Comparison of ENCODE assay signal across 30 cellular contexts in the genomic region with DNA sequence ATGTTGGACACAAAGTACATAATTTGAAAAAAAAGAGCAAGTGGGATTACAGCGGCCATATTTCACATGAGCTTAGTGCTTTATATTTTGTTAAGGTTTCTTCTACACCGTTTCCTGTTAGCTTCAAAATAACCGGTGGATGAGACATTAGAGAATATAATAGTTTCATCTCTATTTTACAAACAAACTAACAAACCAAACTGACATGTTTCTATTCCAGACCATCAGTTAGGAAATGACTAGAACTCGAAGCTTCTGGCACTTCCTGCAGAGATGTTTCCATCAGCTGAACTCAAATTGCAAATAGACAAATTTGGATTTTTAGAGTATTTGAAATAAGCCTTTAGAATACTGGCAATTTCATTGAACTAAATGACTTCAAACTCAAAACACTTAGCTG.
"Had no signal": no experiment of that assay in that cellular context is flagged by ENCODE, and none has a peak within 500 bp of the region (broad histone marks: within the 10 kb centered on the region; RNA-seq: fewer than 3 reads in every experiment).

No MANE protein-coding gene starts in this region.

- H3K9ac ChIP-seq: neural progenitor cell, parathyroid adenoma had no signal

- H3K4me3 ChIP-seq: neural progenitor cell, ovary, psoas muscle, right lobe of liver, sigmoid colon, suprapubic skin, thoracic aorta, thyroid gland, tibial nerve, upper lobe of left lung, vagina had no signal

- H3K27me3 Mint-ChIP-seq: stimulated activated memory B cell treated with anti-CD40 and anti-IgM and Interleukin-4, amounts not matched to agents 10 μg/mL and 1 μg/mL and 100 μg/mL, for 72 hours; stimulated activated naive CD8-positive, alpha-beta T cell treated with anti-CD3 and anti-CD28 coated beads, Interleukin-15, amount 100 ng/mL, for 72 hours had no signal

- H3K4me1 Mint-ChIP-seq: natural killer cell; nephron; neural progenitor cell; stimulated activated naive CD8-positive, alpha-beta T cell treated with anti-CD3 and anti-CD28 coated beads, Interleukin-15, amount 100 ng/mL, for 72 hours had no signal

- H3K4me3 Mint-ChIP-seq: natural killer cell; nephron; neural progenitor cell; stimulated activated memory B cell treated with anti-CD40 and anti-IgM and Interleukin-4, amounts not matched to agents 10 μg/mL and 1 μg/mL and 100 μg/mL, for 72 hours; stimulated activated naive CD8-positive, alpha-beta T cell treated with anti-CD3 and anti-CD28 coated beads, Interleukin-15, amount 100 ng/mL, for 72 hours had no signal

- H3K36me3 Mint-ChIP-seq: natural killer cell; neural progenitor cell; stimulated activated memory B cell treated with anti-CD40 and anti-IgM and Interleukin-4, amounts not matched to agents 10 μg/mL and 1 μg/mL and 100 μg/mL, for 72 hours had no signal

- H3K9me3 Mint-ChIP-seq: nephron, neural progenitor cell had no signal

- H3K9me3 ChIP-seq: ovary, psoas muscle, right lobe of liver, sigmoid colon, suprapubic skin, thoracic aorta, thyroid gland, tibial nerve, upper lobe of left lung, vagina had no signal

- DNase-seq: natural killer cell; occipital lobe; ovary; posterior cingulate gyrus; psoas muscle; right cardiac atrium; right lobe of liver; sigmoid colon; small intestine; stimulated activated CD4-positive, alpha-beta T cell treated with anti-CD3 and anti-CD28 coated beads, Interleukin-15, amount 100 ng/mL, for 24 hours; stimulated activated CD4-positive, alpha-beta T cell treated with anti-CD3 and anti-CD28 coated beads, Interleukin-2, amount 100 ng/mL, for 24 hours; stimulated activated CD4-positive, alpha-beta T cell treated with anti-CD3 and anti-CD28 coated beads, Interleukin-2, amount 100 ng/mL, for 48 hours; stimulated activated CD4-positive, alpha-beta T cell treated with anti-CD3 and anti-CD28 coated beads, Interleukin-4, amount 100 ng/mL, for 4 hours; stimulated activated CD8-positive, alpha-beta memory T cell treated with anti-CD3 and anti-CD28 coated beads, Interleukin-4, amount 100 ng/mL, for 48 hours; stimulated activated naive CD4-positive, alpha-beta T cell; stimulated activated naive CD8-positive, alpha-beta T cell treated with anti-CD3 and anti-CD28 coated beads, Interleukin-15, amount 100 ng/mL, for 72 hours; stimulated activated naive CD8-positive, alpha-beta T cell treated with anti-CD3 and anti-CD28 coated beads, Interleukin-15, Interleukin-2, amounts not matched to agents 100 U/mL and 50 U/mL, for 24 hours; substantia nigra; thyroid gland; trophoblast cell; upper lobe of left lung had no signal

- ATAC-seq: natural killer cell; psoas muscle; right cardiac atrium; right lobe of liver; stimulated activated memory B cell treated with anti-CD40 and anti-IgM and Interleukin-4, amounts not matched to agents 10 μg/mL and 1 μg/mL and 100 μg/mL, for 72 hours; stimulated activated naive CD8-positive, alpha-beta T cell treated with anti-CD3 and anti-CD28 coated beads, Interleukin-15, amount 100 ng/mL, for 72 hours; stimulated activated naive CD8-positive, alpha-beta T cell treated with anti-CD3 and anti-CD28 coated beads, Interleukin-15, Interleukin-2, amounts not matched to agents 100 U/mL and 50 U/mL, for 24 hours had no signal

- H3K27ac Mint-ChIP-seq: natural killer cell; nephron; neural progenitor cell; progenitor cell of endocrine pancreas; stimulated activated memory B cell treated with anti-CD40 and anti-IgM and Interleukin-4, amounts not matched to agents 10 μg/mL and 1 μg/mL and 100 μg/mL, for 72 hours; stimulated activated naive CD8-positive, alpha-beta T cell treated with anti-CD3 and anti-CD28 coated beads, Interleukin-15, amount 100 ng/mL, for 72 hours had no signal

- H3K27me3 ChIP-seq: neural progenitor cell, ovary, right lobe of liver, sigmoid colon, suprapubic skin, thyroid gland, tibial nerve, upper lobe of left lung, vagina had no signal

- H3K36me3 ChIP-seq: neural progenitor cell, ovary, right lobe of liver, sigmoid colon, suprapubic skin, thoracic aorta, thyroid gland, tibial nerve, upper lobe of left lung, vagina had no signal

- H3K27ac ChIP-seq: neural progenitor cell, ovary, parathyroid adenoma, psoas muscle, right lobe of liver, sigmoid colon, suprapubic skin, thoracic aorta, thyroid gland, tibial nerve, upper lobe of left lung, vagina had no signal

- H3K4me2 ChIP-seq: neural progenitor cell had no signal

- H3K4me1 ChIP-seq: neural progenitor cell, parathyroid adenoma, psoas muscle, right lobe of liver, sigmoid colon, suprapubic skin, thyroid gland, tibial nerve, upper lobe of left lung, vagina had no signal
